Comparison of ENCODE assay signal across 36 cellular contexts in genomic region chr3:104297617-104298016, GRCh38.
"Had no signal": no experiment of that assay in that cellular context is flagged by ENCODE, and none has a peak within 500 bp of the region (broad histone marks: within the 10 kb centered on the region; RNA-seq: fewer than 3 reads in every experiment).

No MANE protein-coding gene starts in this region.

- ATAC-seq: activated CD4-positive, CD25-positive, alpha-beta regulatory T cell treated with anti-CD3 and anti-CD28 coated beads, Interleukin-2, amount 50 U/mL, for 24 hours; activated CD8-positive, alpha-beta memory T cell treated with anti-CD3 and anti-CD28 coated beads, Interleukin-2, amount 10 ng/mL, durations not matched to agents 7 days and 5 days; activated CD8-positive, alpha-beta T cell treated with anti-CD3 and anti-CD28 coated beads, Interleukin-2, amount 10 ng/mL, durations not matched to agents 7 days and 5 days; activated naive CD8-positive, alpha-beta T cell treated with anti-CD3 and anti-CD28 coated beads, Interleukin-2, amount 50 U/mL, for 24 hours; body of pancreas; gastroesophageal sphincter; T-helper 17 cell had no signal

- H3K27ac Mint-ChIP-seq: activated B cell treated with CpG ODN at 0.5 μM for 24 hours; activated CD8-positive, alpha-beta memory T cell treated with anti-CD3 and anti-CD28 coated beads, Interleukin-2, amount 10 ng/mL, durations not matched to agents 7 days and 5 days; activated CD8-positive, alpha-beta T cell treated with anti-CD3 and anti-CD28 coated beads, Interleukin-2, amount 10 ng/mL, durations not matched to agents 7 days and 5 days; activated naive CD4-positive, alpha-beta T cell treated with anti-CD3 and anti-CD28 coated beads for 36 hours; activated naive CD4-positive, alpha-beta T cell treated with anti-CD3 and anti-CD28 coated beads, Interleukin-2, amount 50 U/mL, for 24 hours; activated naive CD8-positive, alpha-beta T cell treated with anti-CD3 and anti-CD28 coated beads for 36 hours; activated naive CD8-positive, alpha-beta T cell treated with anti-CD3 and anti-CD28 coated beads, Interleukin-2, amount 50 U/mL, for 24 hours; activated T-helper 1 cell treated with anti-CD3 and anti-CD28 coated beads, Interleukin-12 subunit alpha, Interleukin-12 subunit beta, Interleukin-2, Interleukin-4 antibody, amounts not matched to agents 30 ng/mL and 10 ng/mL and 1 ng/mL, durations not matched to agents 14 hours and 24 hours and 36 hours; activated T-helper 2 cell treated with anti-CD3 and anti-CD28 coated beads, Interferon-gamma antibody, Interleukin-2, Interleukin-4, amounts not matched to agents 10 μg/mL and 5 μg/mL and 100 μg/mL, durations not matched to agents 14 hours and 24 hours and 36 hours; endodermal cell; T-helper 17 cell; T-helper 2 cell treated with Interferon-gamma antibody and Interleukin-4, amounts not matched to agents 5 μg/mL and 100 μg/mL, for 36 hours had no signal

- H3K27me3 ChIP-seq: adrenal gland, body of pancreas, cardiac muscle cell, colonic mucosa, esophagus muscularis mucosa, gastroesophageal sphincter had no signal

- H3K4me3 ChIP-seq: adrenal gland, body of pancreas, cardiac muscle cell, colonic mucosa, esophagus muscularis mucosa, gastroesophageal sphincter had no signal

- H3K4me1 ChIP-seq: adrenal gland, body of pancreas, colonic mucosa, esophagus muscularis mucosa, gastroesophageal sphincter had no signal

- H3K9me3 ChIP-seq: adrenal gland, body of pancreas, colonic mucosa, esophagus muscularis mucosa, gastroesophageal sphincter had no signal

- H3K4me3 Mint-ChIP-seq: activated B cell treated with CpG ODN at 0.5 μM for 24 hours; activated CD8-positive, alpha-beta memory T cell treated with anti-CD3 and anti-CD28 coated beads, Interleukin-2, amount 10 ng/mL, durations not matched to agents 7 days and 5 days; activated CD8-positive, alpha-beta T cell treated with anti-CD3 and anti-CD28 coated beads, Interleukin-2, amount 10 ng/mL, durations not matched to agents 7 days and 5 days; activated naive CD4-positive, alpha-beta T cell treated with anti-CD3 and anti-CD28 coated beads for 36 hours; activated naive CD4-positive, alpha-beta T cell treated with anti-CD3 and anti-CD28 coated beads, Interleukin-2, amount 50 U/mL, for 24 hours; activated naive CD8-positive, alpha-beta T cell treated with anti-CD3 and anti-CD28 coated beads for 36 hours; activated naive CD8-positive, alpha-beta T cell treated with anti-CD3 and anti-CD28 coated beads, Interleukin-2, amount 50 U/mL, for 24 hours; activated T-helper 1 cell treated with anti-CD3 and anti-CD28 coated beads, Interleukin-12 subunit alpha, Interleukin-12 subunit beta, Interleukin-2, Interleukin-4 antibody, amounts not matched to agents 30 ng/mL and 10 ng/mL and 1 ng/mL, durations not matched to agents 14 hours and 24 hours and 36 hours; endodermal cell; T-helper 17 cell; T-helper 2 cell treated with Interferon-gamma antibody and Interleukin-4, amounts not matched to agents 5 μg/mL and 100 μg/mL, for 36 hours had no signal

- H3K36me3 Mint-ChIP-seq: activated CD8-positive, alpha-beta memory T cell treated with anti-CD3 and anti-CD28 coated beads, Interleukin-2, amount 10 ng/mL, durations not matched to agents 7 days and 5 days; activated naive CD4-positive, alpha-beta T cell treated with anti-CD3 and anti-CD28 coated beads, Interleukin-2, amount 50 U/mL, for 24 hours; activated naive CD8-positive, alpha-beta T cell treated with anti-CD3 and anti-CD28 coated beads for 36 hours had no signal

- H3K4me1 Mint-ChIP-seq: activated CD8-positive, alpha-beta memory T cell treated with anti-CD3 and anti-CD28 coated beads, Interleukin-2, amount 10 ng/mL, durations not matched to agents 7 days and 5 days; activated naive CD4-positive, alpha-beta T cell treated with anti-CD3 and anti-CD28 coated beads, Interleukin-2, amount 50 U/mL, for 24 hours; activated naive CD8-positive, alpha-beta T cell treated with anti-CD3 and anti-CD28 coated beads for 36 hours; activated naive CD8-positive, alpha-beta T cell treated with anti-CD3 and anti-CD28 coated beads, Interleukin-2, amount 50 U/mL, for 24 hours; endodermal cell; T-helper 17 cell had no signal

- DNase-seq: activated B cell treated with CpG ODN at 0.5 μM for 24 hours; activated CD4-positive, alpha-beta T cell treated with anti-CD3 and anti-CD28 coated beads for 48 hours; activated CD4-positive, alpha-beta T cell treated with anti-CD3 and anti-CD28 coated beads, Interleukin-2, amount 50 U/mL, for 1 hour; activated CD4-positive, alpha-beta T cell treated with anti-CD3 and anti-CD28 coated beads, Interleukin-2, amount 50 U/mL, for 48 hours; activated CD8-positive, alpha-beta memory T cell treated with anti-CD3 and anti-CD28 coated beads, Interleukin-2, amount 10 ng/mL, durations not matched to agents 7 days and 5 days; activated CD8-positive, alpha-beta memory T cell treated with anti-CD3 and anti-CD28 coated beads, Interleukin-2, amount 50 U/mL, for 4 hours; activated CD8-positive, alpha-beta T cell treated with anti-CD3 and anti-CD28 coated beads, Interleukin-2, amount 10 ng/mL, durations not matched to agents 7 days and 5 days; activated effector memory CD4-positive, alpha-beta T cell treated with anti-CD3 and anti-CD28 coated beads, Interleukin-2, amount 50 U/mL, for 16 hours; activated naive CD4-positive, alpha-beta T cell treated with anti-CD3 and anti-CD28 coated beads for 36 hours; activated naive CD8-positive, alpha-beta T cell treated with anti-CD3 and anti-CD28 coated beads for 36 hours; activated naive CD8-positive, alpha-beta T cell treated with anti-CD3 and anti-CD28 coated beads, Interleukin-2, amount 50 U/mL, for 24 hours; activated T-cell treated with anti-CD3 and anti-CD28 coated beads, Interleukin-2, amount 50 U/mL, for 1 hour; activated T-cell treated with anti-CD3 and anti-CD28 coated beads, Interleukin-2, amount 50 U/mL, for 48 hours; adrenal gland; amygdala; aorta; body of pancreas; central memory CD4-positive, alpha-beta T cell; cerebellar nuclear complex; colonic mucosa; effector memory CD4-positive, alpha-beta T cell; endodermal cell; erythroblast; foreskin melanocyte; T-helper 1 cell; T-helper 17 cell; T1000; WERI-Rb-1 had no signal

- H3K27me3 Mint-ChIP-seq: activated B cell treated with CpG ODN at 0.5 μM for 24 hours; activated CD8-positive, alpha-beta memory T cell treated with anti-CD3 and anti-CD28 coated beads, Interleukin-2, amount 10 ng/mL, durations not matched to agents 7 days and 5 days; activated naive CD4-positive, alpha-beta T cell treated with anti-CD3 and anti-CD28 coated beads, Interleukin-2, amount 50 U/mL, for 24 hours; activated naive CD8-positive, alpha-beta T cell treated with anti-CD3 and anti-CD28 coated beads for 36 hours; activated naive CD8-positive, alpha-beta T cell treated with anti-CD3 and anti-CD28 coated beads, Interleukin-2, amount 50 U/mL, for 24 hours; T-helper 17 cell had no signal

- H3K9me3 Mint-ChIP-seq: activated B cell treated with CpG ODN at 0.5 μM for 24 hours; activated naive CD4-positive, alpha-beta T cell treated with anti-CD3 and anti-CD28 coated beads, Interleukin-2, amount 50 U/mL, for 24 hours; activated T-helper 1 cell treated with anti-CD3 and anti-CD28 coated beads, Interleukin-12 subunit alpha, Interleukin-12 subunit beta, Interleukin-2, Interleukin-4 antibody, amounts not matched to agents 30 ng/mL and 10 ng/mL and 1 ng/mL, durations not matched to agents 14 hours and 24 hours and 36 hours; activated T-helper 2 cell treated with anti-CD3 and anti-CD28 coated beads, Interferon-gamma antibody, Interleukin-2, Interleukin-4, amounts not matched to agents 10 μg/mL and 5 μg/mL and 100 μg/mL, durations not matched to agents 14 hours and 24 hours and 36 hours; endodermal cell; T-helper 2 cell treated with Interferon-gamma antibody and Interleukin-4, amounts not matched to agents 5 μg/mL and 100 μg/mL, for 36 hours had no signal

- H3K27ac ChIP-seq: adrenal gland, body of pancreas, cardiac muscle cell, colonic mucosa, esophagus muscularis mucosa, gastroesophageal sphincter, WERI-Rb-1 had no signal

- H3K36me3 ChIP-seq: adrenal gland, cardiac muscle cell, colonic mucosa, esophagus muscularis mucosa, gastroesophageal sphincter, WERI-Rb-1 had no signal
